ENCODE assay signal across 14 cellular contexts in the genomic region with DNA sequence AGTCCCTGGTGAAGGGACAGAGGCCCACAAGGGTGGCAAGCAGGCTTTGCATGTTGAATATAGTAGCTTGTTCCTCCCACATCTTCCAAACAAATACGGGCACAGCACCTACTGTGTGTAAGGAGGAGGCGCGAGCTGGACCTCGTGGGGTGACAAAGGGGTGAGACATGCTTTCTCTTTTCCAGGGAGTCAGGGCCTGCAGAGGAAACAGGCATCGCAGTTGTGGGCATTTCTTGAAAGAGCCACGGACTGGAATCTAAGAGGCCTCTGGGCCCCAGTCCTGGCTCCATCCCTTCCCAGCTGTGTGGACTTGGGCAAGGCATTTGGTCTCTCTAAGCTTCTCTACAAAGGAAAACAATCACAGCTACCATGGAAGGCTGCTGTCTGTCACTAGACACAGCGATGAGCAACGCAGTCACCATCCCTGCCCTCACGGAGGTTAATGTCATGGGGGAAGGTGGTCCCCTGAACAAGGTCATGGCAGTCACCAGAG. TPM values are rescaled to one million over a fixed set of nuclear protein-coding genes. Genes with fewer than 3 reads are reported as not detected.
A peak's percentile ranks its signal among the peaks of the same experiment; 100 is the strongest.
DNase-seq lines count a peak whose midpoint lies in the region; ATAC-seq and TF ChIP-seq lines count a peak whose summit lies in the region.
"Had no signal": no experiment of that assay in that cellular context is flagged by ENCODE, and none has a peak within 500 bp of the region (broad histone marks: within the 10 kb centered on the region; RNA-seq: fewer than 3 reads in every experiment).

No MANE protein-coding gene starts in this region.

- H3K36me3 ChIP-seq in cardiac muscle cell (no peaks in the 10 kb centered on the region), brain microvascular endothelial cell (replicated peaks) (no peaks in the 10 kb centered on the region)

- CTCF ChIA-PET in activated CD4-positive, alpha-beta memory T cell treated with anti-CD3 and anti-CD28 coated beads for 36 hours (lab: Charles Lee), result interaction anchor here (16.3 kb wide), 1 partner anchor 17 kb away, joined by 612 read pairs; the partner anchor contains the start of gene CDC42EP1

- POLR2A ChIA-PET in activated CD4-positive, alpha-beta memory T cell treated with anti-CD3 and anti-CD28 coated beads for 36 hours (lab: Charles Lee), result no interaction called here

- H3K4me1 ChIP-seq in cardiac muscle cell (ENCODE audit: low read depth) (peaks cover 14% of the 10 kb centered on the region), right cardiac atrium (ENCODE audit: control insufficient read depth, insufficient read depth, low read length) (peaks cover 7% of the 10 kb centered on the region)

- H3K4me3 Mint-ChIP-seq in progenitor cell of endocrine pancreas (ENCODE audit: low read depth), result no peak overlapping the region
- no peak overlapping the region for H3K4me3 Mint-ChIP-seq in activated CD4-positive, alpha-beta memory T cell treated with anti-CD3 and anti-CD28 coated beads for 36 hours
- H3K4me3 Mint-ChIP-seq: activated naive CD4-positive, alpha-beta T cell treated with anti-CD3 and anti-CD28 coated beads, Interleukin-2, amount 10 ng/mL, durations not matched to agents 7 days and 5 days; naive B cell had no signal

- H3K27me3 ChIP-seq in cardiac muscle cell (no peaks in the 10 kb centered on the region), right cardiac atrium (ENCODE audit: control insufficient read depth, insufficient read depth) (no peaks in the 10 kb centered on the region), brain microvascular endothelial cell (replicated peaks) (no peaks in the 10 kb centered on the region)

- H3K9me3 ChIP-seq in cardiac muscle cell (ENCODE audit: low read depth) (no peaks in the 10 kb centered on the region), right cardiac atrium (ENCODE audit: control insufficient read depth, low read length) (no peaks in the 10 kb centered on the region)

- no peak overlapping the region for H3K4me3 ChIP-seq in cardiac muscle cell
- no peak overlapping the region for H3K4me3 ChIP-seq in right cardiac atrium (ENCODE audit: low read length)
- H3K4me3 ChIP-seq in brain microvascular endothelial cell (ENCODE audit: low read depth, low read length), result no peak overlapping the region

- ATAC-seq in right cardiac atrium, result no peak
- ATAC-seq in GM21515 (IDR thresholded peaks at IDR 0.05; ENCODE audit: unreplicated experiment), result no peak
- ATAC-seq: activated CD4-positive, CD25-positive, alpha-beta regulatory T cell treated with anti-CD3 and anti-CD28 coated beads, Interleukin-2, amount 50 U/mL, for 24 hours had no signal

- peak in 1 of 2 donors; percentile 52 for DNase-seq in cardiac muscle cell (ENCODE audit: low read depth in 1 of 2, low spot score in 1 of 2)
- DNase-seq in cardiac septum (ENCODE audit: low spot score), result no peak
- DNase-seq in right cardiac atrium, result peak in 1 of 3 donors; percentile 63
- no peak for DNase-seq in progenitor cell of endocrine pancreas (ENCODE audit: low spot score, unreplicated experiment)
- DNase-seq in brain microvascular endothelial cell, result no peak
- no peak for DNase-seq in activated CD4-positive, alpha-beta memory T cell treated with anti-CD3 and anti-CD28 coated beads for 36 hours
- DNase-seq in stimulated activated CD4-positive, alpha-beta T cell treated with anti-CD3 and anti-CD28 coated beads, Interleukin-2, amount 100 ng/mL, for 24 hours, result no peak
- DNase-seq: ACHN; activated naive CD4-positive, alpha-beta T cell treated with anti-CD3 and anti-CD28 coated beads, Interleukin-2, amount 10 ng/mL, durations not matched to agents 7 days and 5 days; naive B cell; NCI-H2081 had no signal

- no peaks in the 10 kb centered on the region for H3K36me3 Mint-ChIP-seq in progenitor cell of endocrine pancreas (ENCODE audit: insufficient read depth)
- no peaks in the 10 kb centered on the region for H3K36me3 Mint-ChIP-seq in activated CD4-positive, alpha-beta memory T cell treated with anti-CD3 and anti-CD28 coated beads for 36 hours
- H3K36me3 Mint-ChIP-seq: activated naive CD4-positive, alpha-beta T cell treated with anti-CD3 and anti-CD28 coated beads, Interleukin-2, amount 10 ng/mL, durations not matched to agents 7 days and 5 days; naive B cell had no signal

- peaks cover 33% of the 10 kb centered on the region for H3K4me1 Mint-ChIP-seq in progenitor cell of endocrine pancreas (ENCODE audit: low read depth)
- peaks cover 9% of the 10 kb centered on the region for H3K4me1 Mint-ChIP-seq in activated CD4-positive, alpha-beta memory T cell treated with anti-CD3 and anti-CD28 coated beads for 36 hours (ENCODE audit: low read depth)

- in situ Hi-C loops in brain microvascular endothelial cell (cut with HindIII; ENCODE audit: low pct_ligation_motif_present, low sequenced_read_pairs), result no loop called here

- H3K9me3 Mint-ChIP-seq in progenitor cell of endocrine pancreas (ENCODE audit: low read depth), result no peaks in the 10 kb centered on the region
- H3K9me3 Mint-ChIP-seq in activated CD4-positive, alpha-beta memory T cell treated with anti-CD3 and anti-CD28 coated beads for 36 hours, result no peaks in the 10 kb centered on the region
- H3K9me3 Mint-ChIP-seq: activated naive CD4-positive, alpha-beta T cell treated with anti-CD3 and anti-CD28 coated beads, Interleukin-2, amount 10 ng/mL, durations not matched to agents 7 days and 5 days; naive B cell had no signal

- no peaks in the 10 kb centered on the region for H3K27me3 Mint-ChIP-seq in progenitor cell of endocrine pancreas
- peaks cover 9% of the 10 kb centered on the region for H3K27me3 Mint-ChIP-seq in activated CD4-positive, alpha-beta memory T cell treated with anti-CD3 and anti-CD28 coated beads for 36 hours

- H3K27ac ChIP-seq in cardiac muscle cell (peak overlapping the region; percentile 73), right cardiac atrium (ENCODE audit: low read length) (peak overlapping the region; percentile 91), brain microvascular endothelial cell (no peak overlapping the region)

- peak overlapping the region; percentile 74 for H3K27ac Mint-ChIP-seq in progenitor cell of endocrine pancreas
- no peak overlapping the region for H3K27ac Mint-ChIP-seq in activated CD4-positive, alpha-beta memory T cell treated with anti-CD3 and anti-CD28 coated beads for 36 hours
- H3K27ac Mint-ChIP-seq: activated naive CD4-positive, alpha-beta T cell treated with anti-CD3 and anti-CD28 coated beads, Interleukin-2, amount 10 ng/mL, durations not matched to agents 7 days and 5 days had no signal

- 51% methylated on average over 9 of the region's 9 CpGs for WGBS in right cardiac atrium

- intact Hi-C loops in cardiac septum (cut with DNase I), result loop anchor here (2.0 kb wide), 1 partner anchor 14 kb away; the partner anchor contains the start of gene CDC42EP1
- intact Hi-C loops in right cardiac atrium (cut with DNase I), result loop anchor here in 1 of 4 donors (10.0 kb wide), 1 partner anchor 48 kb away; no protein-coding TSS in a partner anchor
- intact Hi-C loops in activated CD4-positive, alpha-beta memory T cell treated with anti-CD3 and anti-CD28 coated beads for 36 hours (cut with micrococcal nuclease), result no loop called here

- no peak for TF ChIP-seq CTCF in cardiac muscle cell (IDR thresholded peaks at IDR 0.05; ENCODE audit: low read depth, low read length)
- no peak for TF ChIP-seq CTCF in progenitor cell of endocrine pancreas (IDR thresholded peaks at IDR 0.05; ENCODE audit: unreplicated experiment)
- TF ChIP-seq CTCF in brain microvascular endothelial cell (IDR thresholded peaks at IDR 0.05; ENCODE audit: low read depth, low read length, missing control alignments), result no peak

RNA-seq across cellular contexts. Expression of gene CDC42EP1, which starts 13.0 kb away (rescaled TPM):
- total RNA-seq in cardiac muscle cell, result 8.9 and 12.7 TPM in 2 replicates
- 10.9 and 21.6 TPM in 2 replicates for polyA plus RNA-seq in cardiac muscle cell
- 18.8 TPM for total RNA-seq in cardiac septum
- 10 to 100 TPM; 19.7 to 31.3 (median 21.7) TPM for total RNA-seq in right cardiac atrium
- 20.7 TPM for polyA plus RNA-seq in right cardiac atrium
- total RNA-seq in progenitor cell of endocrine pancreas, result 52.6 TPM in 2 replicates
- total RNA-seq in activated CD4-positive, alpha-beta memory T cell treated with anti-CD3 and anti-CD28 coated beads for 36 hours, result 1 to 10 TPM; 1.4 to 1.9 TPM

RNA-seq across cellular contexts. Expression of gene CARD10, which starts 28.1 kb away (rescaled TPM):
- total RNA-seq in cardiac muscle cell, result 3.3 and 4.5 TPM in 2 replicates
- polyA plus RNA-seq in cardiac muscle cell, result 2.1 and 3.9 TPM in 2 replicates
- total RNA-seq in cardiac septum, result 6.0 TPM
- total RNA-seq in right cardiac atrium, result 10 to 100 TPM in 2 of 4 donors, 1 to 10 TPM in 2; 6.6 to 11.4 (median 9.6) TPM
- polyA plus RNA-seq in right cardiac atrium, result 8.3 TPM
- 44.1 and 46.7 TPM in 2 replicates for total RNA-seq in progenitor cell of endocrine pancreas
- under 1 TPM in 1 of 2 experiments, not detected in 1; 0.12 TPM for total RNA-seq in activated CD4-positive, alpha-beta memory T cell treated with anti-CD3 and anti-CD28 coated beads for 36 hours

RNA-seq across cellular contexts. Expression of gene LGALS2, which starts 32.6 kb away (rescaled TPM):
- total RNA-seq in cardiac muscle cell, result not detected in 2 replicates
- polyA plus RNA-seq in cardiac muscle cell, result not detected in 2 replicates
- not detected for total RNA-seq in cardiac septum
- total RNA-seq in right cardiac atrium, result under 1 TPM in 1 of 4 donors, not detected in 3; 0.44 TPM
- polyA plus RNA-seq in right cardiac atrium, result not detected
- total RNA-seq in progenitor cell of endocrine pancreas, result 2.7 and 4.3 TPM in 2 replicates
- total RNA-seq in activated CD4-positive, alpha-beta memory T cell treated with anti-CD3 and anti-CD28 coated beads for 36 hours, result not detected
- total RNA-seq: epithelial cell of proximal tubule had no signal
